ENCODE assay signal across 9 cellular contexts in genomic region chr20:23257848-23258746, GRCh38.
A peak's percentile ranks its signal among the peaks of the same experiment; 100 is the strongest.
DNase-seq lines count a peak whose midpoint lies in the region; ATAC-seq, FAIRE-seq and TF ChIP-seq lines count a peak whose summit lies in the region.
"Had no signal": no experiment of that assay in that cellular context is flagged by ENCODE, and none has a peak within 500 bp of the region (broad histone marks: within the 10 kb centered on the region; RNA-seq: fewer than 3 reads in every experiment).

No MANE protein-coding gene starts in this region.

- no peak overlapping the region for H2BK15ac ChIP-seq in mesenchymal stem cell (ENCODE audit: low read depth, poor library complexity, severe bottlenecking)

- H2AFZ ChIP-seq in mesenchymal stem cell (ENCODE audit: low read depth, low read length), result no peak overlapping the region

- peak overlapping the region; percentile 94 for H3K27ac ChIP-seq in mesenchymal stem cell (ENCODE audit: low read length, poor library complexity, severe bottlenecking)

- H3K36me3 ChIP-seq in bronchial epithelial cell (ENCODE audit: control insufficient read depth, insufficient read depth, low read length) (no peaks in the 10 kb centered on the region), mesenchymal stem cell (ENCODE audit: control insufficient read depth in 1 of 2, insufficient read depth in 2 of 2, low read depth in 1 of 2, low read length in 2 of 2) (no peaks in the 10 kb centered on the region)

- H2BK12ac ChIP-seq in mesenchymal stem cell (ENCODE audit: low read length in 2 of 2), result peak overlapping the region; percentile 51 to 87

- H3K4ac ChIP-seq in mesenchymal stem cell (ENCODE audit: low read depth in 1 of 2, low read length in 2 of 2), result peak overlapping the region; percentile 68 to 85

- H3K4me3 ChIP-seq in bronchial epithelial cell (ENCODE audit: low read depth, low read length) (no peak overlapping the region), mesenchymal stem cell (ENCODE audit: insufficient read depth in 1 of 2, low read depth in 1 of 2, low read length in 2 of 2) (no peak overlapping the region), lower leg skin (ENCODE audit: low read depth, poor library complexity, severe bottlenecking) (no peak overlapping the region)

- no peaks in the 10 kb centered on the region for H3K9me3 ChIP-seq in mesenchymal stem cell (ENCODE audit: control insufficient read depth, low read length)

- H2BK5ac ChIP-seq in mesenchymal stem cell (ENCODE audit: low read depth, low read length, poor library complexity, severe bottlenecking), result peak overlapping the region; percentile 15

- intact Hi-C loops in lower leg skin (cut with DNase I; ENCODE audit: low total_unique reads), result no loop called here

- H3K23ac ChIP-seq in mesenchymal stem cell (ENCODE audit: low read length in 2 of 2), result no peak overlapping the region

- peak overlapping the region; percentile 84 for H4K8ac ChIP-seq in mesenchymal stem cell (ENCODE audit: low read length)

- TF ChIP-seq POLR2A in lower leg skin (IDR thresholded peaks at IDR 0.05), result no peak

- H3K18ac ChIP-seq in mesenchymal stem cell (ENCODE audit: low read depth in 1 of 2, low read length in 2 of 2), result peak overlapping the region; percentile 66 to 87

- H3K4me2 ChIP-seq in mesenchymal stem cell (ENCODE audit: low read length, poor library complexity, severe bottlenecking), result peak overlapping the region; percentile 29

- TF ChIP-seq CTCF in bronchial epithelial cell (IDR thresholded peaks at IDR 0.05; ENCODE audit: insufficient read depth, low read length, severe bottlenecking) (no peak), progenitor cell of endocrine pancreas (IDR thresholded peaks at IDR 0.05; ENCODE audit: unreplicated experiment) (no peak), lower leg skin (IDR thresholded peaks at IDR 0.05) (no peak), D721Med (IDR thresholded peaks at IDR 0.05; ENCODE audit: insufficient read depth, missing control alignments) (no peak)

- peaks cover 26% of the 10 kb centered on the region for H3K4me1 ChIP-seq in mesenchymal stem cell (ENCODE audit: control insufficient read depth, insufficient read depth, low read depth, low read length)

- no peak overlapping the region for H3K4me3 Mint-ChIP-seq in progenitor cell of endocrine pancreas (ENCODE audit: low read depth)
- H3K4me3 Mint-ChIP-seq: dendritic cell treated with granulocyte-macrophage colony-stimulating factor and Interleukin-4, amounts not matched to agents 40 ng/mL and 50 ng/mL, for 4 days had no signal

- H2AK5ac ChIP-seq in mesenchymal stem cell (ENCODE audit: low read length, severe bottlenecking), result peak overlapping the region; percentile 93

- no peaks in the 10 kb centered on the region for H3K36me3 Mint-ChIP-seq in progenitor cell of endocrine pancreas (ENCODE audit: insufficient read depth)

- FAIRE-seq in bronchial epithelial cell (lab: Jason Lieb, UNC) (no peak), D721Med (lab: Jason Lieb, UNC) (no peak)

- H2BK120ac ChIP-seq in mesenchymal stem cell (ENCODE audit: low read depth, low read length), result peak overlapping the region; percentile 29

- ATAC-seq in GM18519 (IDR thresholded peaks at IDR 0.05; ENCODE audit: low FRiP score, unreplicated experiment), result no peak

- H3K27ac Mint-ChIP-seq in progenitor cell of endocrine pancreas, result no peak overlapping the region
- H3K27ac Mint-ChIP-seq: dendritic cell treated with granulocyte-macrophage colony-stimulating factor and Interleukin-4, amounts not matched to agents 40 ng/mL and 50 ng/mL, for 4 days had no signal

- H4K91ac ChIP-seq in mesenchymal stem cell (ENCODE audit: low read length), result peak overlapping the region; percentile 20

- peaks cover 14% of the 10 kb centered on the region for H3K4me1 Mint-ChIP-seq in progenitor cell of endocrine pancreas (ENCODE audit: low read depth)

- H3K27me3 Mint-ChIP-seq in progenitor cell of endocrine pancreas, result peaks cover 30% of the 10 kb centered on the region

- no peaks in the 10 kb centered on the region for H3K79me1 ChIP-seq in mesenchymal stem cell (replicated peaks; ENCODE audit: low read length, poor library complexity, severe bottlenecking)

- H3K9ac ChIP-seq in mesenchymal stem cell (ENCODE audit: low read length), result peak overlapping the region; percentile 55

- H3K27me3 ChIP-seq in bronchial epithelial cell (ENCODE audit: control insufficient read depth, insufficient read depth, low read length), result no peaks in the 10 kb centered on the region
- peaks cover 0 to 6% of the 10 kb centered on the region in 2 experiments for H3K27me3 ChIP-seq in mesenchymal stem cell (ENCODE audit: control insufficient read depth in 1 of 2, insufficient read depth in 1 of 2, low read length in 2 of 2)

- no peak overlapping the region for H3K14ac ChIP-seq in mesenchymal stem cell (ENCODE audit: low read length in 2 of 2)

- H3K9me3 Mint-ChIP-seq in progenitor cell of endocrine pancreas (ENCODE audit: low read depth), result no peaks in the 10 kb centered on the region
- H3K9me3 Mint-ChIP-seq: dendritic cell treated with granulocyte-macrophage colony-stimulating factor and Interleukin-4, amounts not matched to agents 40 ng/mL and 50 ng/mL, for 4 days had no signal

- DNase-seq in AG20443 (ENCODE audit: low spot score) (peak; percentile 86), NCI-H1417 (lab: John Stamatoyannopoulos, UW) (peak; percentile 10 to 97 (median 81)), bronchial epithelial cell (ENCODE audit: low read depth) (peak; percentile 82), mesenchymal stem cell (peak; percentile 93), progenitor cell of endocrine pancreas (ENCODE audit: low spot score, unreplicated experiment) (no peak), lower leg skin (ENCODE audit: low spot score in 2 of 2) (no peak), D721Med (ENCODE audit: insufficient read length, low spot score) (no peak)

- 68% methylated on average over 4 of the region's 8 CpGs for WGBS in mesenchymal stem cell
- WGBS in lower leg skin, 2 donors, result 52 to 53% methylated on average over 8 of the region's 8 CpGs

Comparison
In these comparisons a context has a peak if more than half of its experiments do, and no peak if none do; other contexts are left out.
1. DNase-seq: peak in AG20443 (single experiment), NCI-H1417 (3 of 3), bronchial epithelial cell (single experiment) and mesenchymal stem cell (single experiment); none in progenitor cell of endocrine pancreas (single experiment), lower leg skin (0 of 2) and D721Med (single experiment).